ENCODE assay signal across 10 cellular contexts in the genomic region with DNA sequence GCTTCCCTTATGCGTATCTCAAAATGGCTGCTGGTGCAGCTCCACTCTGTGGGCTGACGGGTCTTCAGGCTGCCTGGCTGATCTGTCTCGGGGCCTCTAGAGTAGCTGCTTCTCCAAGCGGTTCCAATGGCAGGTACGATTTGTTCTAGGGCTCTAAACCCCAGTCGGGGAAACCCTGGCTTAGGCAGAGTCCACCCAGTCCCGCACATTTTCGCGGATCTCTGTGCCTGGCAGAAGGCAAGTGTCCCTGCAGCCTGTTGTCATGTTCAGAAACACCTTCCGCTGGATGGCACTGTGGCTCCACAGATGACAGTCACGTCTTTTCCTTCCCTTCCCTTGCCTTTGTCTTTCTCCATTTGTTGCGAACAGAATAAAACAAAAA. TPM values are rescaled to one million over a fixed set of nuclear protein-coding genes. Genes with fewer than 3 reads are reported as not detected.
DNase-seq lines count a peak whose midpoint lies in the region; ATAC-seq lines count a peak whose summit lies in the region.
"Had no signal": no experiment of that assay in that cellular context is flagged by ENCODE, and none has a peak within 500 bp of the region (broad histone marks: within the 10 kb centered on the region; RNA-seq: fewer than 3 reads in every experiment).

No MANE protein-coding gene starts in this region.

- H3K27me3 ChIP-seq in subcutaneous abdominal adipose tissue (ENCODE audit: control insufficient read depth in 5 of 5, insufficient read depth in 4 of 5, low read length in 5 of 5) = no peaks in the 10 kb centered on the region

- peaks cover 1 to 29% (median 9%) of the 10 kb centered on the region in 5 donors for H3K4me1 ChIP-seq in subcutaneous abdominal adipose tissue (ENCODE audit: control insufficient read depth in 5 of 5, insufficient read depth in 5 of 5, low read length in 5 of 5)

- no peaks in the 10 kb centered on the region for H3K27me3 Mint-ChIP-seq in activated T-cell treated with anti-CD3 and anti-CD28 coated beads, Interleukin-2, amount 50 U/mL, for 4 hours (ENCODE audit: low read depth)

- H3K36me3 Mint-ChIP-seq in activated T-cell treated with anti-CD3 and anti-CD28 coated beads, Interleukin-2, amount 50 U/mL, for 4 hours (ENCODE audit: insufficient read depth) = peaks cover 5% of the 10 kb centered on the region

- no peak overlapping the region for H3K4me3 Mint-ChIP-seq in activated T-cell treated with anti-CD3 and anti-CD28 coated beads, Interleukin-2, amount 50 U/mL, for 4 hours

- peaks cover 28% of the 10 kb centered on the region for H3K4me1 Mint-ChIP-seq in activated T-cell treated with anti-CD3 and anti-CD28 coated beads, Interleukin-2, amount 50 U/mL, for 4 hours (ENCODE audit: low read depth)

- ATAC-seq in activated T-cell treated with anti-CD3 and anti-CD28 coated beads, Interleukin-2, amount 50 U/mL, for 4 hours = no peak

- peak; percentile 60 for DNase-seq in activated CD4-positive, CD25-positive, alpha-beta regulatory T cell treated with anti-CD3 and anti-CD28 coated beads, Interleukin-2, amount 50 U/mL, for 72 hours
- DNase-seq in activated CD4-positive, CD25-positive, alpha-beta regulatory T cell (lab: John Stamatoyannopoulos, UW) = no peak
- DNase-seq in activated T-cell treated with anti-CD3 and anti-CD28 coated beads, Interleukin-2, amount 50 U/mL, for 4 hours = peak; percentile 79
- DNase-seq in kidney tubule cell (ENCODE audit: low spot score) = peak; percentile 77
- no peak for DNase-seq in NCI-H1930 (lab: John Stamatoyannopoulos, UW)
- DNase-seq in MV-4-11 (lab: John Stamatoyannopoulos, UW) = no peak
- no peak for DNase-seq in COLO829 (ENCODE audit: low spot score)
- DNase-seq: Kasumi-1 had no signal

- H3K27ac ChIP-seq in subcutaneous abdominal adipose tissue (ENCODE audit: low read depth, low read length) = peak overlapping the region; percentile 3
- H3K27ac ChIP-seq: VCaP had no signal

- peak overlapping the region in 1 of 5 donors; percentile 44 for H3K9ac ChIP-seq in subcutaneous abdominal adipose tissue (ENCODE audit: low read length in 5 of 5)

- peak overlapping the region; percentile 64 to 78 (median 68) for H3K4me3 ChIP-seq in subcutaneous abdominal adipose tissue (ENCODE audit: low read depth in 1 of 5, low read length in 5 of 5)

- H3K9me3 ChIP-seq in subcutaneous abdominal adipose tissue (ENCODE audit: control insufficient read depth in 5 of 5, low read length in 5 of 5) = no peaks in the 10 kb centered on the region

- no peaks in the 10 kb centered on the region for H3K9me3 Mint-ChIP-seq in activated T-cell treated with anti-CD3 and anti-CD28 coated beads, Interleukin-2, amount 50 U/mL, for 4 hours

- peaks cover 0 to 4% (median 3%) of the 10 kb centered on the region in 5 donors for H3K36me3 ChIP-seq in subcutaneous abdominal adipose tissue (ENCODE audit: control insufficient read depth in 5 of 5, insufficient read depth in 5 of 5, low read length in 5 of 5)

RNA-seq across cellular contexts. Expression of a gene that starts 54.4 kb away (rescaled TPM):
- 10 to 100 TPM; 23.8 to 29.5 (median 26.7) TPM for total RNA-seq in activated T-cell treated with anti-CD3 and anti-CD28 coated beads, Interleukin-2, amount 50 U/mL, for 4 hours

Comparison
In these comparisons a context has a peak if more than half of its experiments do, and no peak if none do; other contexts are left out.
1. DNase-seq: peak in activated CD4-positive, CD25-positive, alpha-beta regulatory T cell treated with anti-CD3 and anti-CD28 coated beads, Interleukin-2, amount 50 U/mL, for 72 hours (single experiment), activated T-cell treated with anti-CD3 and anti-CD28 coated beads, Interleukin-2, amount 50 U/mL, for 4 hours (single experiment) and kidney tubule cell (single experiment); none in activated CD4-positive, CD25-positive, alpha-beta regulatory T cell (0 of 4), NCI-H1930 (0 of 2), MV-4-11 (single experiment) and COLO829 (single experiment).